ENCODE assay signal across 20 cellular contexts in the genomic region with DNA sequence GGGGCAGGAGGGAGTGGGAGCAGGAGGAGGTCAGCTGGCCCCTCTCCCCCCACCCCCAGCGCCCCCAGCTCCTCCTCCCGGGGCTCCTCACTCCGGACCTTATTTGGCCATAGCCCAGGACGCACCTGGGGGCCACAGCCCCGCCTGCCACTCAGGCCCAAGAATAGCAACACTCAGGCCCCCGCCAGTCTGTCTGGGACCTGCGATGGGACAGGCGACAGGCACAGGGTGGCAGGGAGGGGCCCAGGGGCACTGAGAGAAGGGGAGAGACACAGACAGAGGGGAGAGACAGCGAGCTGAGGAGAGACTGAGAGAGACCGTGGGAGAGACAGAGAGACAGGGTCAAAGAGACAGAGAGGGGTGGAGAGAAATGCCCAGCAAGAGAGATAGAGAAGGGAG. TPM values are rescaled to one million over a fixed set of nuclear protein-coding genes. Genes with fewer than 3 reads are reported as not detected.
DNase-seq lines count a peak whose midpoint lies in the region; ATAC-seq and TF ChIP-seq lines count a peak whose summit lies in the region.
"Had no signal": no experiment of that assay in that cellular context is flagged by ENCODE, and none has a peak within 500 bp of the region (broad histone marks: within the 10 kb centered on the region; RNA-seq: fewer than 3 reads in every experiment).

No MANE protein-coding gene starts in this region.

- no peaks in the 10 kb centered on the region for H3K36me3 Mint-ChIP-seq in stimulated activated naive CD8-positive, alpha-beta T cell treated with anti-CD3 and anti-CD28 coated beads, Interleukin-15, Interleukin-2, amounts not matched to agents 100 ng/mL and 50 ng/mL, for 24 hours (ENCODE audit: low read depth)
- no peaks in the 10 kb centered on the region for H3K36me3 Mint-ChIP-seq in neural progenitor cell
- H3K36me3 Mint-ChIP-seq: activated naive CD8-positive, alpha-beta T cell had no signal

- H3K27me3 ChIP-seq in left ventricle myocardium inferior (ENCODE audit: low read depth) (no peaks in the 10 kb centered on the region), neural progenitor cell (peaks cover 44% of the 10 kb centered on the region)

- no peaks in the 10 kb centered on the region for H3K27me3 Mint-ChIP-seq in stimulated activated naive CD8-positive, alpha-beta T cell treated with anti-CD3 and anti-CD28 coated beads, Interleukin-15, Interleukin-2, amounts not matched to agents 100 ng/mL and 50 ng/mL, for 24 hours
- peaks cover 4% of the 10 kb centered on the region for H3K27me3 Mint-ChIP-seq in neural progenitor cell (ENCODE audit: insufficient read depth, low read depth)
- H3K27me3 Mint-ChIP-seq: activated naive CD8-positive, alpha-beta T cell; CD8-positive, alpha-beta memory T cell had no signal

- H4K20me1 ChIP-seq in neural progenitor cell (ENCODE audit: low read depth) = no peaks in the 10 kb centered on the region

- no peak for ATAC-seq in stimulated activated naive CD8-positive, alpha-beta T cell treated with anti-CD3 and anti-CD28 coated beads, Interleukin-15, Interleukin-2, amounts not matched to agents 100 U/mL and 50 U/mL, for 24 hours
- ATAC-seq in GM19463 (IDR thresholded peaks at IDR 0.05; ENCODE audit: unreplicated experiment) (no peak), HG02678 (IDR thresholded peaks at IDR 0.05; ENCODE audit: unreplicated experiment) (no peak)

- no peaks in the 10 kb centered on the region for H3K4me1 Mint-ChIP-seq in stimulated activated naive CD8-positive, alpha-beta T cell treated with anti-CD3 and anti-CD28 coated beads, Interleukin-15, Interleukin-2, amounts not matched to agents 100 ng/mL and 50 ng/mL, for 24 hours (ENCODE audit: low read depth)
- peaks cover 6% of the 10 kb centered on the region for H3K4me1 Mint-ChIP-seq in neural progenitor cell

- no peak overlapping the region for H3K9ac ChIP-seq in neural progenitor cell

- H3K9me3 ChIP-seq in left ventricle myocardium inferior (replicated peaks) (no peaks in the 10 kb centered on the region), neural progenitor cell (ENCODE audit: low read depth) (no peaks in the 10 kb centered on the region)

- intact Hi-C loops in left ventricle myocardium inferior (cut with micrococcal nuclease) = no loop called here

- H3K36me3 ChIP-seq in left ventricle myocardium inferior = peaks cover under 1% of the 10 kb centered on the region
- no peaks in the 10 kb centered on the region for H3K36me3 ChIP-seq in neural progenitor cell

- H3K9me3 Mint-ChIP-seq in stimulated activated naive CD8-positive, alpha-beta T cell treated with anti-CD3 and anti-CD28 coated beads, Interleukin-15, Interleukin-2, amounts not matched to agents 100 ng/mL and 50 ng/mL, for 24 hours = no peaks in the 10 kb centered on the region
- no peaks in the 10 kb centered on the region for H3K9me3 Mint-ChIP-seq in neural progenitor cell
- H3K9me3 Mint-ChIP-seq: CD8-positive, alpha-beta memory T cell had no signal

- H3K4me3 ChIP-seq in left ventricle myocardium inferior (peak overlapping the region; percentile 70), neural progenitor cell (no peak overlapping the region)

- H3K79me2 ChIP-seq in neural progenitor cell (ENCODE audit: low read depth) = no peaks in the 10 kb centered on the region

- no peaks in the 10 kb centered on the region for H3F3A ChIP-seq in neural progenitor cell (ENCODE audit: low read depth)

- TF ChIP-seq CTCF in left ventricle myocardium inferior (IDR thresholded peaks at IDR 0.05; ENCODE audit: borderline replicate concordance) (no peak), neural progenitor cell (IDR thresholded peaks at IDR 0.05) (no peak)

- H3K27ac Mint-ChIP-seq in stimulated activated naive CD8-positive, alpha-beta T cell treated with anti-CD3 and anti-CD28 coated beads, Interleukin-15, Interleukin-2, amounts not matched to agents 100 ng/mL and 50 ng/mL, for 24 hours = peak overlapping the region; percentile 52
- H3K27ac Mint-ChIP-seq in neural progenitor cell = peak overlapping the region; percentile 50
- H3K27ac Mint-ChIP-seq: activated naive CD8-positive, alpha-beta T cell had no signal

- no peak overlapping the region for H3K4me3 Mint-ChIP-seq in stimulated activated naive CD8-positive, alpha-beta T cell treated with anti-CD3 and anti-CD28 coated beads, Interleukin-15, Interleukin-2, amounts not matched to agents 100 ng/mL and 50 ng/mL, for 24 hours
- no peak overlapping the region for H3K4me3 Mint-ChIP-seq in neural progenitor cell
- H3K4me3 Mint-ChIP-seq: activated naive CD8-positive, alpha-beta T cell had no signal

- H3K4me2 ChIP-seq in neural progenitor cell = peak overlapping the region; percentile 68

- H3K27ac ChIP-seq in left ventricle myocardium inferior (replicated peaks) (peak overlapping the region; percentile 98), neural progenitor cell (no peak overlapping the region)

- H3K4me1 ChIP-seq in left ventricle myocardium inferior (peaks cover 8% of the 10 kb centered on the region), neural progenitor cell (peaks cover 14% of the 10 kb centered on the region)

- H2AFZ ChIP-seq in neural progenitor cell (replicated peaks) = no peak overlapping the region

- no peak for DNase-seq in stimulated activated naive CD8-positive, alpha-beta T cell treated with anti-CD3 and anti-CD28 coated beads, Interleukin-15, Interleukin-2, amounts not matched to agents 100 U/mL and 50 U/mL, for 24 hours
- DNase-seq in left ventricle myocardium inferior (peak; percentile 86), neural progenitor cell (ENCODE audit: low spot score) (no peak), NCI-H82 (lab: John Stamatoyannopoulos, UW) (no peak), NCI-H510A (lab: John Stamatoyannopoulos, UW) (no peak)
- DNase-seq: activated CD4-positive, CD25-positive, alpha-beta regulatory T cell treated with anti-CD3 and anti-CD28 coated beads, Interleukin-2, amount 50 U/mL, for 72 hours; NCI-H1436 treated with DMSO at 0.1 percent for 48 hours; NCI-H2227 treated with DMSO at 0.1 percent for 48 hours; NK-92 treated with Interleukin-12 subunit alpha and Interleukin-12 subunit beta, amount 100 ng/mL, for 24 hours; T-helper 2 cell had no signal

RNA-seq across cellular contexts. Expression of a gene that starts 10.2 kb away (rescaled TPM):
- total RNA-seq in left ventricle myocardium inferior = 28.6 TPM
- total RNA-seq in neural progenitor cell (ENCODE audit: low replicate concordance) = 1.7 and 2.4 TPM in 2 replicates

RNA-seq across cellular contexts. Expression of a gene that starts 13.0 kb away (rescaled TPM):
- total RNA-seq in left ventricle myocardium inferior = not detected
- total RNA-seq in neural progenitor cell (ENCODE audit: low replicate concordance) = not detected in 2 replicates
- total RNA-seq: CD8-positive, alpha-beta memory T cell; esophagus mucosa; glomerular endothelial cell; HT-29; osteocyte; urinary bladder had no signal

RNA-seq across cellular contexts. Expression of a gene that starts 24.1 kb away (rescaled TPM):
- total RNA-seq in left ventricle myocardium inferior (1.3 TPM), neural progenitor cell (ENCODE audit: low replicate concordance) (5.6 and 8.4 TPM in 2 replicates)
- total RNA-seq: glomerular endothelial cell, urinary bladder had no signal

RNA-seq across cellular contexts. Expression of a gene that starts 24.4 kb away (rescaled TPM):
- total RNA-seq in left ventricle myocardium inferior = 97.7 TPM
- 32.9 and 127 TPM in 2 replicates for total RNA-seq in neural progenitor cell (ENCODE audit: low replicate concordance)
